ENCODE assay signal across 8 cellular contexts in the genomic region with DNA sequence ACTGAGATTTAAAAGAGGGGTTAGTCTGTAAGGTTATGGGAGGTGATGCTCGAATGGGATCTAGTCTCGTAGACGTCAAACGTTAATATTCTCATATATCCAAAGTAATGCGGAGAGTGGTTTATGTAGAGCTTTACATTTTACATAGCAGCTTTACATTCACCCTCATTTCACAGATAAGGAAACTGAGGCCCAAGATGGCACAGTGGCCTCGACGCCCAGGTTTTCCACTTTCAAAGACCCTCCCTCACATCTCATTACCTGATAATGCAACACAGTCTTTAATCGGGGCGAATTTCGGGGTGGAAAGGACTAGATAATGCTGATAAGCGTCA. TPM values are rescaled to one million over a fixed set of nuclear protein-coding genes. Genes with fewer than 3 reads are reported as not detected.
DNase-seq lines count a peak whose midpoint lies in the region; ATAC-seq, FAIRE-seq and TF ChIP-seq lines count a peak whose summit lies in the region.

No MANE protein-coding gene starts in this region.

- H3K4me1 ChIP-seq in A549 = peaks cover 29% of the 10 kb centered on the region
- H3K4me1 ChIP-seq in HUES6 (ENCODE audit: control insufficient read depth, insufficient read depth, low read length) = peaks cover 8% of the 10 kb centered on the region; the same call in 1 of the 2 replicates
- peaks cover 9 to 13% of the 10 kb centered on the region in 2 donors for H3K4me1 ChIP-seq in mucosa of rectum (ENCODE audit: control insufficient read depth in 2 of 2, insufficient read depth in 2 of 2, low read length in 2 of 2)

- peak overlapping the region; percentile 79 for H3K4me2 ChIP-seq in A549

- FAIRE-seq in A549 (lab: Jason Lieb, UNC) = no peak

- H3K9me3 Mint-ChIP-seq in central memory CD8-positive, alpha-beta T cell = no peaks in the 10 kb centered on the region

- peak overlapping the region; percentile 99 for H3K27ac Mint-ChIP-seq in central memory CD8-positive, alpha-beta T cell (ENCODE audit: low read depth)

- H3K27me3 ChIP-seq in HUES6 (ENCODE audit: control insufficient read depth, insufficient read depth, low read length) (no peaks in the 10 kb centered on the region), mucosa of rectum (ENCODE audit: control insufficient read depth in 2 of 2, insufficient read depth in 2 of 2, low read length in 2 of 2) (no peaks in the 10 kb centered on the region)

- H3K9ac ChIP-seq in HUES6 (ENCODE audit: low read length) (peak overlapping the region; percentile 92), mucosa of rectum (ENCODE audit: low read depth in 1 of 2, low read length in 2 of 2) (peak overlapping the region; percentile 91 to 100)

- WGBS in A549 (ENCODE audit: missing lambda C conversion rate) = 2% methylated on average over 11 of the region's 11 CpGs

- H3K9me3 ChIP-seq in A549 (no peaks in the 10 kb centered on the region), HUES6 (ENCODE audit: control insufficient read depth, insufficient read depth, low read depth, low read length) (no peaks in the 10 kb centered on the region), mucosa of rectum (ENCODE audit: control insufficient read depth in 2 of 2, low read length in 2 of 2) (no peaks in the 10 kb centered on the region)

- no peak for TF ChIP-seq EP300 in A549 (IDR thresholded peaks at IDR 0.05)

- CTCF ChIA-PET in A549 (lab: Yijun Ruan, JAX) = interaction anchor here (2.2 to 3.2 kb wide), 2 partner anchors 99 to 144 kb away, joined by 6 to 16 read pairs; partner anchors contain the start of gene HCFC2

- TF ChIP-seq RAD21 in A549 (conservative IDR thresholded peaks at IDR 0.05 in 1 of 2, IDR thresholded peaks at IDR 0.05 in 1 of 2) = no peak

- peaks cover 19% of the 10 kb centered on the region for H3K36me3 Mint-ChIP-seq in central memory CD8-positive, alpha-beta T cell (ENCODE audit: insufficient read depth)

- H3K36me3 ChIP-seq in HUES6 (ENCODE audit: control insufficient read depth, insufficient read depth, low read length) = peaks cover 20% of the 10 kb centered on the region
- peaks cover 3 to 7% of the 10 kb centered on the region in 2 donors for H3K36me3 ChIP-seq in mucosa of rectum (ENCODE audit: control insufficient read depth in 2 of 2, insufficient read depth in 2 of 2, low read length in 2 of 2)

- TF ChIP-seq POLR2A in A549 (IDR thresholded peaks at IDR 0.05; ENCODE audit: low read length) = no peak

- no peak for TF ChIP-seq CTCF in A549 (IDR thresholded peaks at IDR 0.05)

- peak overlapping the region; percentile 95 for H3K4me3 Mint-ChIP-seq in central memory CD8-positive, alpha-beta T cell

- H3K4me1 Mint-ChIP-seq in central memory CD8-positive, alpha-beta T cell = peaks cover 45% of the 10 kb centered on the region

- H3K4me3 ChIP-seq in A549 (peak overlapping the region; percentile 79), HUES6 (ENCODE audit: low read depth, low read length) (peak overlapping the region; percentile 85), mucosa of rectum (ENCODE audit: low read length in 2 of 2) (peak overlapping the region; percentile 100)

- H3K27ac ChIP-seq in A549 = peak overlapping the region; percentile 93 to 94
- peak overlapping the region; percentile 65; the same call in 1 of the 2 replicates for H3K27ac ChIP-seq in HUES6 (ENCODE audit: low read depth, low read length)
- peak overlapping the region; percentile 93 to 96 for H3K27ac ChIP-seq in mucosa of rectum (ENCODE audit: low read depth in 2 of 2, low read length in 2 of 2)

- DNase-seq in A549 (ENCODE audit: low read depth in 1 of 2, low spot score in 1 of 2) = no peak
- DNase-seq in central memory CD8-positive, alpha-beta T cell (ENCODE audit: low spot score in 2 of 2) = no peak
- no peak for DNase-seq in NCI-H2227 treated with DMSO at 0.1 percent for 48 hours (lab: John Stamatoyannopoulos, UW)
- DNase-seq in NCI-H2081 (lab: John Stamatoyannopoulos, UW) = no peak

- POLR2A ChIA-PET in A549 (lab: Yijun Ruan, JAX) = interaction anchor here (0.8 to 3.4 kb wide), 19 partner anchors 9 to 212 kb away, joined by 3 to 43 read pairs (median 6); partner anchors contain the start of genes GLT8D2, HCFC2, HSP90B1 and NFYB

- ATAC-seq in A549 = 0 out of 6 replicates have a peak, but pooled peaks of 1 of the 2 experiments have one; percentile 0
- no peak for ATAC-seq in central memory CD8-positive, alpha-beta T cell (replicated peaks; ENCODE audit: extremely low read depth, poor library complexity, severe bottlenecking)
- ATAC-seq in HG03095 (IDR thresholded peaks at IDR 0.05; ENCODE audit: unreplicated experiment) = no peak
- no peak for ATAC-seq in HG03280 (IDR thresholded peaks at IDR 0.05; ENCODE audit: unreplicated experiment)

- H3K27me3 Mint-ChIP-seq in central memory CD8-positive, alpha-beta T cell = no peaks in the 10 kb centered on the region

TF ChIP-seq in A549, 52 proteins besides CTCF, POLR2A, EP300 and RAD21:
- TF ChIP-seq FOSB (CRISPR knock-in tag; IDR thresholded peaks at IDR 0.05) (0 out of 2 replicates have a peak, but pooled peaks have one; percentile 61), ESRRA (IDR thresholded peaks at IDR 0.05; ENCODE audit: borderline replicate concordance, low read length) (no peak)
TF ChIP-seq in A549: peak in this region for 1.

RNA-seq across cellular contexts. Expression of gene TDG, which starts 0.5 kb away (rescaled TPM):
- polyA plus RNA-seq in A549 (2011; rRNA removed) = 48.2 and 65.4 TPM in 2 replicates
- 15.6 and 17.2 TPM in 2 replicates for polyA plus RNA-seq in A549 (2012; cell fraction: cytosol; rRNA removed)
- polyA plus RNA-seq in A549 (2012; cell fraction: nucleus; rRNA removed) = 8.5 and 13.1 TPM in 2 replicates
- polyA plus RNA-seq in A549 (2017; fragmentation: RNase III; extraction: RNeasy Plus Mini Kit Qiagen cat#74134 plus additional on column Dnase treatment) = 28.7 to 30.8 TPM (median 30.5 TPM) in 3 replicates
- 12.6 and 13.5 TPM in 2 replicates for polyA minus RNA-seq in A549 (2011; rRNA and poly(A)+ RNA removed)

RNA-seq across cellular contexts. Expression of gene HSP90B1, which starts 35.0 kb away (rescaled TPM):
- polyA plus RNA-seq in A549 (2011; rRNA removed) = 694 and 915 TPM in 2 replicates
- polyA plus RNA-seq in A549 (2012; cell fraction: cytosol; rRNA removed) = 190 and 248 TPM in 2 replicates
- polyA plus RNA-seq in A549 (2012; cell fraction: nucleus; rRNA removed) = 169 and 264 TPM in 2 replicates
- polyA plus RNA-seq in A549 (2017; fragmentation: RNase III; extraction: RNeasy Plus Mini Kit Qiagen cat#74134 plus additional on column Dnase treatment) = 619 to 636 TPM (median 624 TPM) in 3 replicates
- polyA minus RNA-seq in A549 (2011; rRNA and poly(A)+ RNA removed) = 128 and 141 TPM in 2 replicates
